Comparison of ENCODE assay signal across 2 cellular contexts in genomic region chrX:53595266-53595810, GRCh38.
TF ChIP-seq lines count a peak whose summit lies in the region.

No MANE protein-coding gene starts in this region.

TF ChIP-seq in HEK293T, 16 proteins besides CTCF, POLR2A, EP300 and RAD21 (continued from another document):
- TF ChIP-seq PKNOX1 (IDR thresholded peaks at IDR 0.05) (no peak), FOXK2 (IDR thresholded peaks at IDR 0.05) (no peak), ARNT (IDR thresholded peaks at IDR 0.05) (no peak), ELF4 (IDR thresholded peaks at IDR 0.05) (no peak), CTBP1 (IDR thresholded peaks at IDR 0.05; ENCODE audit: borderline replicate concordance) (no peak)

TF ChIP-seq in HepG2, 621 proteins besides CTCF, POLR2A, EP300 and RAD21 (continued from another document):
- TF ChIP-seq ZNF142 (CRISPR knock-in tag; IDR thresholded peaks at IDR 0.05) (no peak), HDAC1 (CRISPR knock-in tag; IDR thresholded peaks at IDR 0.05) (no peak), MTA1 (CRISPR knock-in tag; IDR thresholded peaks at IDR 0.05; ENCODE audit: borderline replicate concordance) (no peak), JUNB (CRISPR knock-in tag; IDR thresholded peaks at IDR 0.05; ENCODE audit: borderline replicate concordance) (no peak), ZBTB43 (CRISPR knock-in tag; conservative IDR thresholded peaks at IDR 0.05) (no peak), KMT2B (CRISPR knock-in tag; IDR thresholded peaks at IDR 0.05) (no peak), ZNF101 (CRISPR knock-in tag; IDR thresholded peaks at IDR 0.05; ENCODE audit: borderline replicate concordance, low read depth) (no peak), TBL1XR1 (IDR thresholded peaks at IDR 0.05; ENCODE audit: borderline replicate concordance, low read length, partially characterized antibody) (no peak), KLF13 (CRISPR knock-in tag; IDR thresholded peaks at IDR 0.05) (no peak), STAG1 (CRISPR knock-in tag; IDR thresholded peaks at IDR 0.05) (no peak), FOXA3 (CRISPR knock-in tag; IDR thresholded peaks at IDR 0.05) (no peak), ZBTB4 (CRISPR knock-in tag; IDR thresholded peaks at IDR 0.05; ENCODE audit: borderline replicate concordance) (no peak), ZNF281 (CRISPR knock-in tag; IDR thresholded peaks at IDR 0.05; ENCODE audit: borderline replicate concordance) (no peak), NFYB (CRISPR knock-in tag; IDR thresholded peaks at IDR 0.05) (no peak), CHD2 (IDR thresholded peaks at IDR 0.05; ENCODE audit: low read depth, low read length) (no peak), ZFAT (CRISPR knock-in tag; conservative IDR thresholded peaks at IDR 0.05) (no peak), HHEX (CRISPR knock-in tag; IDR thresholded peaks at IDR 0.05) (no peak)
